ENCODE assay signal across 8 cellular contexts in the genomic region with DNA sequence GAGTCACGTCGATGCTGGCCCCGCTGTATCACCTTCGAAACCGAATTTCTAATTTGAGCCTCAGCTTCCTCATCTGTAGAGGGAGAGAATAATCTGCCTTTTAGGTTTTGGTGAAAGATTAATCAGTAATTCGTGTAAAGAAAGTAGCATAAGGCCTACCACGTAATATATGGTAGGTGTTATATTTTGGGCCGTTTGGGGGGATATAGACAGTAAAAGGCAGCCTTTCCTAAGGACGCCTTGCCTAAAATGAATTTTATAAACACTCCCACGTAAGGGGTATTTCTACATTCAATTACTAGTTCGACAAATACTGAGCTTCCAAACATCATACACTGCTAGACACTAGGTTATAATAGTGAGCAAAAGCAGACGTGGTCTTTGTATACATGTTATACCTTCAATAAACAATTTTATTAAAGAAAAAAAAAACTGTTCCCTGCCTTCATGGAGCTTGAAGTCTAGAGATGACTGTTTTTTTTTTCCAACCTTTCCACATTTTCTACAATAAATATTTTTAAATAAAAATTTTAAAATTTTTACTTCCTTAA. TPM values are rescaled to one million over a fixed set of nuclear protein-coding genes. Genes with fewer than 3 reads are reported as not detected.
A peak's percentile ranks its signal among the peaks of the same experiment; 100 is the strongest.
DNase-seq lines count a peak whose midpoint lies in the region; ATAC-seq, FAIRE-seq and TF ChIP-seq lines count a peak whose summit lies in the region.

No MANE protein-coding gene starts in this region.

- H4K20me1 ChIP-seq in keratinocyte (ENCODE audit: control insufficient read depth, extremely low read depth, insufficient read depth, low read length), result no peaks in the 10 kb centered on the region

- H3K4me3 Mint-ChIP-seq in T-helper 2 cell treated with Interferon-gamma antibody and Interleukin-4, amounts not matched to agents 5 μg/mL and 100 μg/mL, for 36 hours, result peak overlapping the region; percentile 99

- peak overlapping the region; percentile 99 for H3K9ac ChIP-seq in keratinocyte (ENCODE audit: control insufficient read depth, extremely low read depth, insufficient read depth, low read length)

- H3K27me3 ChIP-seq in keratinocyte (ENCODE audit: control insufficient read depth, extremely low read depth, insufficient read depth, low read length), result no peaks in the 10 kb centered on the region
- no peaks in the 10 kb centered on the region for H3K27me3 ChIP-seq in suprapubic skin

- peaks cover 25% of the 10 kb centered on the region for H3K79me2 ChIP-seq in keratinocyte (ENCODE audit: control insufficient read depth, insufficient read depth, low read length)

- no peak for TF ChIP-seq EP300 in suprapubic skin (IDR thresholded peaks at IDR 0.05)

- no peaks in the 10 kb centered on the region for H3K9me1 ChIP-seq in keratinocyte (ENCODE audit: control insufficient read depth, extremely low read depth, insufficient read depth, low read length)

- peaks cover 34% of the 10 kb centered on the region for H3K36me3 Mint-ChIP-seq in T-helper 2 cell treated with Interferon-gamma antibody and Interleukin-4, amounts not matched to agents 5 μg/mL and 100 μg/mL, for 36 hours (ENCODE audit: low read depth)
- peaks cover 42% of the 10 kb centered on the region in 2 donors for H3K36me3 Mint-ChIP-seq in activated naive CD4-positive, alpha-beta T cell treated with anti-CD3 and anti-CD28 coated beads, Interleukin-2, amount 50 U/mL, for 72 hours

- no peak for ATAC-seq in activated naive CD4-positive, alpha-beta T cell treated with anti-CD3 and anti-CD28 coated beads, Interleukin-2, amount 50 U/mL, for 72 hours
- no peak for ATAC-seq in GM18505 (IDR thresholded peaks at IDR 0.05; ENCODE audit: unreplicated experiment)

- H3K9me3 ChIP-seq in keratinocyte (ENCODE audit: control insufficient read depth, low read depth, low read length) (no peaks in the 10 kb centered on the region), suprapubic skin (no peaks in the 10 kb centered on the region)

- no peaks in the 10 kb centered on the region for H3K9me3 Mint-ChIP-seq in T-helper 2 cell treated with Interferon-gamma antibody and Interleukin-4, amounts not matched to agents 5 μg/mL and 100 μg/mL, for 36 hours
- peaks cover 4 to 15% of the 10 kb centered on the region in 2 donors for H3K9me3 Mint-ChIP-seq in activated naive CD4-positive, alpha-beta T cell treated with anti-CD3 and anti-CD28 coated beads, Interleukin-2, amount 50 U/mL, for 72 hours

- H3K4me2 ChIP-seq in keratinocyte (ENCODE audit: control insufficient read depth, extremely low read depth, insufficient read depth, low read depth, low read length), result peak overlapping the region; percentile 87

- no peak for TF ChIP-seq POLR2A in suprapubic skin (IDR thresholded peaks at IDR 0.05)
- no peak for TF ChIP-seq POLR2A in GM18505 (IDR thresholded peaks at IDR 0.05; ENCODE audit: borderline replicate concordance, extremely low read depth, insufficient read depth, insufficient read length)

- H3K4me1 ChIP-seq in keratinocyte (ENCODE audit: control insufficient read depth, extremely low read depth, insufficient read depth, low read length) (peaks cover 15% of the 10 kb centered on the region), suprapubic skin (peaks cover 35% of the 10 kb centered on the region)

- H3K27me3 Mint-ChIP-seq in T-helper 2 cell treated with Interferon-gamma antibody and Interleukin-4, amounts not matched to agents 5 μg/mL and 100 μg/mL, for 36 hours (ENCODE audit: low read depth), result no peaks in the 10 kb centered on the region

- H3K36me3 ChIP-seq in keratinocyte (ENCODE audit: control insufficient read depth in 2 of 2, extremely low read depth in 1 of 2, insufficient read depth in 2 of 2, low read length in 2 of 2), result peaks cover 8 to 12% of the 10 kb centered on the region in 2 experiments
- peaks cover 6% of the 10 kb centered on the region for H3K36me3 ChIP-seq in suprapubic skin

- dilution Hi-C loops in keratinocyte (cut with MboI; ENCODE audit: extremely low pct_ligation_motif_present, low sequenced_read_pairs), result no loop called here

- peak overlapping the region; percentile 96 for H3K27ac ChIP-seq in keratinocyte (ENCODE audit: control insufficient read depth, insufficient read depth, low read length)
- H3K27ac ChIP-seq in suprapubic skin, result peak overlapping the region; percentile 96

- DNase-seq in T-helper 2 cell treated with Interferon-gamma antibody and Interleukin-4, amounts not matched to agents 5 μg/mL and 100 μg/mL, for 36 hours (ENCODE audit: low spot score), result no peak
- DNase-seq in T-helper 2 cell (no peak), keratinocyte (ENCODE audit: low read depth, low spot score) (no peak), suprapubic skin (ENCODE audit: low spot score in 2 of 2) (no peak), middle frontal gyrus (ENCODE audit: extremely low spot score, low spot score) (no peak), GM19238 (ENCODE audit: insufficient read length, low spot score) (no peak)
- DNase-seq in activated naive CD4-positive, alpha-beta T cell treated with anti-CD3 and anti-CD28 coated beads, Interleukin-2, amount 50 U/mL, for 72 hours (ENCODE audit: low spot score in 2 of 2), result no peak

- H3K27ac Mint-ChIP-seq in T-helper 2 cell treated with Interferon-gamma antibody and Interleukin-4, amounts not matched to agents 5 μg/mL and 100 μg/mL, for 36 hours, result peak overlapping the region; percentile 98
- peak overlapping the region; percentile 96 to 97 for H3K27ac Mint-ChIP-seq in activated naive CD4-positive, alpha-beta T cell treated with anti-CD3 and anti-CD28 coated beads, Interleukin-2, amount 50 U/mL, for 72 hours

- peak overlapping the region; percentile 94 to 95 (median 95) for H3K4me3 ChIP-seq in keratinocyte (ENCODE audit: control insufficient read depth in 2 of 3, extremely low read depth in 1 of 3, insufficient read depth in 2 of 3, low read depth in 1 of 3, low read length in 3 of 3)
- peak overlapping the region; percentile 86 for H3K4me3 ChIP-seq in suprapubic skin

- peak overlapping the region; percentile 91 for H2AFZ ChIP-seq in keratinocyte (ENCODE audit: control insufficient read depth, low read length)

- WGBS in suprapubic skin, result 5% methylated on average over 12 of the region's 12 CpGs

- peaks cover 34% of the 10 kb centered on the region for H3K4me1 Mint-ChIP-seq in T-helper 2 cell treated with Interferon-gamma antibody and Interleukin-4, amounts not matched to agents 5 μg/mL and 100 μg/mL, for 36 hours (ENCODE audit: low read depth)

- TF ChIP-seq CTCF in keratinocyte (optimal IDR thresholded peaks at IDR 0.05 in 1 of 3, IDR thresholded peaks at IDR 0.05 in 1 of 3, conservative IDR thresholded peaks at IDR 0.05 in 1 of 3; ENCODE audit: extremely low read depth in 1 of 3, insufficient read depth in 2 of 3, low read length in 3 of 3) (no peak), suprapubic skin (IDR thresholded peaks at IDR 0.05) (no peak)

- no peak for FAIRE-seq in keratinocyte (lab: Jason Lieb, UNC)

RNA-seq across cellular contexts. Expression of gene JAGN1, which starts 0.7 kb away (rescaled TPM):
- 10 to 100 TPM in 1 of 2 donors, 1 to 10 TPM in 1; 7.5 to 34.4 TPM for total RNA-seq in activated naive CD4-positive, alpha-beta T cell treated with anti-CD3 and anti-CD28 coated beads, Interleukin-2, amount 50 U/mL, for 72 hours
- 45.1 to 61.1 TPM (median 48.0 TPM) in 3 replicates for polyA plus RNA-seq in keratinocyte
- polyA plus RNA-seq in keratinocyte (2011; ENCODE audit: low read depth), result 3.1 TPM
- polyA plus RNA-seq in keratinocyte (2011; cell fraction: cytosol; rRNA removed), result 34.2 and 48.7 TPM in 2 replicates
- 28.5 and 29.3 TPM in 2 replicates for polyA plus RNA-seq in keratinocyte (2011; cell fraction: nucleus; rRNA removed)
- 29.2 and 39.8 TPM in 2 replicates for polyA plus RNA-seq in keratinocyte (2012; ENCODE audit: low replicate concordance)
- polyA minus RNA-seq in keratinocyte, result 40.4 to 53.0 TPM (median 46.5 TPM) in 3 replicates
- 26.5 TPM for polyA minus RNA-seq in keratinocyte (2011; cell fraction: cytosol; rRNA and poly(A)+ RNA removed)
- polyA minus RNA-seq in keratinocyte (2011; cell fraction: nucleus; rRNA and poly(A)+ RNA removed), result 8.2 and 16.0 TPM in 2 replicates
- total RNA-seq in suprapubic skin, result 10 to 100 TPM; 29.5 to 71.3 (median 49.8) TPM

RNA-seq across cellular contexts. Expression of gene CIDEC, which starts 11.1 kb away (rescaled TPM):
- total RNA-seq in activated naive CD4-positive, alpha-beta T cell treated with anti-CD3 and anti-CD28 coated beads, Interleukin-2, amount 50 U/mL, for 72 hours, result not detected
- polyA plus RNA-seq in keratinocyte, result not detected in 3 replicates
- not detected for polyA plus RNA-seq in keratinocyte (2011; ENCODE audit: low read depth)
- 0.08 TPM in 1 of 2 replicates, not detected in the other for polyA plus RNA-seq in keratinocyte (2011; cell fraction: cytosol; rRNA removed)
- not detected in 2 replicates for polyA plus RNA-seq in keratinocyte (2011; cell fraction: nucleus; rRNA removed)
- polyA plus RNA-seq in keratinocyte (2012; ENCODE audit: low replicate concordance), result not detected in 2 replicates
- 0.30 TPM in 1 of 3 replicates, not detected in the others for polyA minus RNA-seq in keratinocyte
- polyA minus RNA-seq in keratinocyte (2011; cell fraction: cytosol; rRNA and poly(A)+ RNA removed), result not detected
- polyA minus RNA-seq in keratinocyte (2011; cell fraction: nucleus; rRNA and poly(A)+ RNA removed), result not detected in 2 replicates
- total RNA-seq in suprapubic skin, result 10 to 100 TPM; 12.5 to 34.7 (median 26.1) TPM

RNA-seq across cellular contexts. Expression of gene IL17RE, which starts 11.5 kb away (rescaled TPM):
- total RNA-seq in activated naive CD4-positive, alpha-beta T cell treated with anti-CD3 and anti-CD28 coated beads, Interleukin-2, amount 50 U/mL, for 72 hours, result 1 to 10 TPM in 1 of 2 donors, under 1 TPM in 1; 0.61 to 1.4 TPM
- 10.7 to 24.4 TPM (median 16.0 TPM) in 3 replicates for polyA plus RNA-seq in keratinocyte
- polyA plus RNA-seq in keratinocyte (2011; ENCODE audit: low read depth), result 3.9 TPM
- 4.9 and 5.0 TPM in 2 replicates for polyA plus RNA-seq in keratinocyte (2011; cell fraction: cytosol; rRNA removed)
- 33.2 and 37.8 TPM in 2 replicates for polyA plus RNA-seq in keratinocyte (2011; cell fraction: nucleus; rRNA removed)
- polyA plus RNA-seq in keratinocyte (2012; ENCODE audit: low replicate concordance), result 7.2 and 14.9 TPM in 2 replicates
- 9.0 to 18.6 TPM (median 15.5 TPM) in 3 replicates for polyA minus RNA-seq in keratinocyte
- 5.4 TPM for polyA minus RNA-seq in keratinocyte (2011; cell fraction: cytosol; rRNA and poly(A)+ RNA removed)
- polyA minus RNA-seq in keratinocyte (2011; cell fraction: nucleus; rRNA and poly(A)+ RNA removed), result 10.0 and 16.3 TPM in 2 replicates
- total RNA-seq in suprapubic skin, result 100 to 1,000 TPM in 1 of 4 donors, 10 to 100 TPM in 3; 49.2 to 116 (median 77.8) TPM

RNA-seq across cellular contexts. Expression of gene IL17RC, which starts 25.8 kb away (rescaled TPM):
- total RNA-seq in activated naive CD4-positive, alpha-beta T cell treated with anti-CD3 and anti-CD28 coated beads, Interleukin-2, amount 50 U/mL, for 72 hours, result 1 to 10 TPM in 1 of 2 donors, under 1 TPM in 1; 0.18 to 1.5 TPM
- polyA plus RNA-seq in keratinocyte, result 6.3 to 12.7 TPM (median 7.4 TPM) in 3 replicates
- 11.4 TPM for polyA plus RNA-seq in keratinocyte (2011; ENCODE audit: low read depth)
- polyA plus RNA-seq in keratinocyte (2011; cell fraction: cytosol; rRNA removed), result 5.2 and 8.5 TPM in 2 replicates
- 15.8 and 17.6 TPM in 2 replicates for polyA plus RNA-seq in keratinocyte (2011; cell fraction: nucleus; rRNA removed)
- polyA plus RNA-seq in keratinocyte (2012; ENCODE audit: low replicate concordance), result 8.2 and 17.4 TPM in 2 replicates
- polyA minus RNA-seq in keratinocyte, result 14.8 to 17.4 TPM (median 15.8 TPM) in 3 replicates
- polyA minus RNA-seq in keratinocyte (2011; cell fraction: cytosol; rRNA and poly(A)+ RNA removed), result 18.6 TPM
- 7.2 and 8.9 TPM in 2 replicates for polyA minus RNA-seq in keratinocyte (2011; cell fraction: nucleus; rRNA and poly(A)+ RNA removed)
- total RNA-seq in suprapubic skin, result 100 to 1,000 TPM in 3 of 4 donors, 10 to 100 TPM in 1; 92.5 to 185 (median 137) TPM

RNA-seq across cellular contexts. Expression of gene CRELD1, which starts 42.5 kb away (rescaled TPM):
- total RNA-seq in activated naive CD4-positive, alpha-beta T cell treated with anti-CD3 and anti-CD28 coated beads, Interleukin-2, amount 50 U/mL, for 72 hours, result 10 to 100 TPM; 23.8 to 25.0 TPM
- polyA plus RNA-seq in keratinocyte, result 11.2 to 19.2 TPM (median 17.1 TPM) in 3 replicates
- polyA plus RNA-seq in keratinocyte (2011; ENCODE audit: low read depth), result 19.6 TPM
- polyA plus RNA-seq in keratinocyte (2011; cell fraction: cytosol; rRNA removed), result 5.9 and 10.4 TPM in 2 replicates
- polyA plus RNA-seq in keratinocyte (2011; cell fraction: nucleus; rRNA removed), result 38.5 and 42.9 TPM in 2 replicates
- 13.6 and 30.7 TPM in 2 replicates for polyA plus RNA-seq in keratinocyte (2012; ENCODE audit: low replicate concordance)
- 6.8 to 29.0 TPM (median 8.4 TPM) in 3 replicates for polyA minus RNA-seq in keratinocyte
- polyA minus RNA-seq in keratinocyte (2011; cell fraction: cytosol; rRNA and poly(A)+ RNA removed), result 11.7 TPM
- polyA minus RNA-seq in keratinocyte (2011; cell fraction: nucleus; rRNA and poly(A)+ RNA removed), result 7.0 and 11.8 TPM in 2 replicates
- 10 to 100 TPM; 18.9 to 46.7 (median 26.0) TPM for total RNA-seq in suprapubic skin

Comparison
In these comparisons a context has a peak if more than half of its experiments do, and no peak if none do; other contexts are left out.
1. RNA of gene CIDEC, which starts 11.1 kb away (total RNA-seq): 12.5 to 34.7 TPM in suprapubic skin; not detected in activated naive CD4-positive, alpha-beta T cell treated with anti-CD3 and anti-CD28 coated beads, Interleukin-2, amount 50 U/mL, for 72 hours; every median in the first group is over 10 times any median in the second.
2. RNA of gene IL17RE, which starts 11.5 kb away (total RNA-seq): 49.2 to 116 TPM in suprapubic skin; 0.61 to 1.4 TPM in activated naive CD4-positive, alpha-beta T cell treated with anti-CD3 and anti-CD28 coated beads, Interleukin-2, amount 50 U/mL, for 72 hours; every median in the first group is over 10 times any median in the second.